ENCODE assay signal across 8 cellular contexts in genomic region chr3:15241341-15241740, GRCh38. TPM values are rescaled to one million over a fixed set of nuclear protein-coding genes. Genes with fewer than 3 reads are reported as not detected.
A peak's percentile ranks its signal among the peaks of the same experiment; 100 is the strongest.
DNase-seq lines count a peak whose midpoint lies in the region; ATAC-seq and TF ChIP-seq lines count a peak whose summit lies in the region.

No MANE protein-coding gene starts in this region.

- no peaks in the 10 kb centered on the region for H3K27me3 Mint-ChIP-seq in progenitor cell of endocrine pancreas

- H3K4me1 Mint-ChIP-seq in progenitor cell of endocrine pancreas (ENCODE audit: low read depth) = peaks cover 38% of the 10 kb centered on the region

- no peak overlapping the region for H3K4me3 Mint-ChIP-seq in progenitor cell of endocrine pancreas (ENCODE audit: low read depth)

- no peak overlapping the region for H3K27ac Mint-ChIP-seq in progenitor cell of endocrine pancreas

- peak; percentile 29 for DNase-seq in A172 (ENCODE audit: low spot score)
- DNase-seq in GM12865 (ENCODE audit: low read depth) = peak; percentile 60
- peak; percentile 28 for DNase-seq in SKM-1 treated with dmso at 0.1 percent for 144 hours (lab: John Stamatoyannopoulos, UW; ENCODE audit: unreplicated experiment)
- peak; percentile 68 for DNase-seq in dermis blood vessel endothelial cell
- no peak for DNase-seq in progenitor cell of endocrine pancreas (ENCODE audit: low spot score, unreplicated experiment)
- DNase-seq in NCI-H446 (lab: John Stamatoyannopoulos, UW) = no peak
- DNase-seq in AG08395 (ENCODE audit: low spot score) = no peak

- TF ChIP-seq CTCF in GM12865 (IDR thresholded peaks at IDR 0.05; ENCODE audit: insufficient read depth, low read depth, low read length, missing control alignments) (peak; percentile 38), progenitor cell of endocrine pancreas (IDR thresholded peaks at IDR 0.05; ENCODE audit: unreplicated experiment) (peak; percentile 22)

- ATAC-seq in HG02852 (IDR thresholded peaks at IDR 0.05; ENCODE audit: unreplicated experiment) = no peak

- H3K36me3 Mint-ChIP-seq in progenitor cell of endocrine pancreas (ENCODE audit: insufficient read depth) = peaks cover 28% of the 10 kb centered on the region

- H3K4me3 ChIP-seq in GM12865 (ENCODE audit: low read depth, low read length) = no peak overlapping the region

- no peaks in the 10 kb centered on the region for H3K9me3 Mint-ChIP-seq in progenitor cell of endocrine pancreas (ENCODE audit: low read depth)

RNA-seq across cellular contexts. Expression of gene CAPN7, which starts 35.3 kb away (rescaled TPM):
- 35.3 and 39.4 TPM in 2 replicates for total RNA-seq in A172 (2014; rRNA removed; shearing (Covaris generic))
- total RNA-seq in dermis blood vessel endothelial cell (33.5 and 43.9 TPM in 2 replicates), progenitor cell of endocrine pancreas (46.3 and 49.2 TPM in 2 replicates)

Comparison
In these comparisons a context has a peak if more than half of its experiments do, and no peak if none do; other contexts are left out.
1. DNase-seq: peak in A172 (single experiment), GM12865 (single experiment), SKM-1 treated with dmso at 0.1 percent for 144 hours (single experiment) and dermis blood vessel endothelial cell (single experiment); none in progenitor cell of endocrine pancreas (single experiment), NCI-H446 (0 of 2) and AG08395 (single experiment).